In the genomic region with DNA sequence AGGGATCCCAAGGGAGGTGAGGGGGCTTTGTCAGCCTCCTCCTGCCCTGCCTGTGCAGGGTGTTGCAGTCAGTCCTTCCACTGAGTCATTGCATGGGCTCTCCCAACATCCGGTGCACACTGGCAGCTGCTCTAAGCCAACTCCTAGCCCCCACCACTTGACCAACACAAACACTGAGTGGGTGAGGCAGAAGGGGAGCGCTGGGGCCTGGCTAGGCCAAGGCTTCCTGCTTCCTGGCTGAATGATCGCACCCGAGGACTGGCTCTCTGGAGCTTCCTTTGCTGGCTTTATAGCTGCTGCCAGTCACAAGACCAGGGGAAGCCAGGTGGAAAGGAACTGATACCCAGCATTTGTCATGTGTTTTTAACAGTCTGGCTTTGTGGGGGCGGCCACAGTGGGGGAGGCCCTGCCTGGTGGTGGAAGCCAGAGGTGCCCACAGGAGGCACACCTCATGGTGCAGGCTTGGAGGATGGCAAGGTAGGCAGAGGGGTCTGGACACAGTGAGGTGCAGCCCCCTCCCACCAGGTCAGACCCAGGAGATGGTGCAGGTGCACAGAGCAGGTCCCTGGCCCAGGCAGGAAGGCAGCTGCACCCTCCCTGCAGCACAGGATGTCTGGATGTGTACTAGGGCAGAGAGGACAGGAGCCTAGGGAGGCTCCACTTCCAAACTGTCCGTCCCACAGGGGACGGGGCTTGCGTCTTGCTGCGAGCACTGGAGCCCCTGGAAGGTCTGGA, we compare ENCODE assay signal across 1 cellular context.
TF ChIP-seq lines count a peak whose summit lies in the region.

No MANE protein-coding gene starts in this region.

TF ChIP-seq in HEK293, 187 proteins besides CTCF, POLR2A, EP300 and RAD21 (continued from another document):
- TF ChIP-seq, protein P1, sequence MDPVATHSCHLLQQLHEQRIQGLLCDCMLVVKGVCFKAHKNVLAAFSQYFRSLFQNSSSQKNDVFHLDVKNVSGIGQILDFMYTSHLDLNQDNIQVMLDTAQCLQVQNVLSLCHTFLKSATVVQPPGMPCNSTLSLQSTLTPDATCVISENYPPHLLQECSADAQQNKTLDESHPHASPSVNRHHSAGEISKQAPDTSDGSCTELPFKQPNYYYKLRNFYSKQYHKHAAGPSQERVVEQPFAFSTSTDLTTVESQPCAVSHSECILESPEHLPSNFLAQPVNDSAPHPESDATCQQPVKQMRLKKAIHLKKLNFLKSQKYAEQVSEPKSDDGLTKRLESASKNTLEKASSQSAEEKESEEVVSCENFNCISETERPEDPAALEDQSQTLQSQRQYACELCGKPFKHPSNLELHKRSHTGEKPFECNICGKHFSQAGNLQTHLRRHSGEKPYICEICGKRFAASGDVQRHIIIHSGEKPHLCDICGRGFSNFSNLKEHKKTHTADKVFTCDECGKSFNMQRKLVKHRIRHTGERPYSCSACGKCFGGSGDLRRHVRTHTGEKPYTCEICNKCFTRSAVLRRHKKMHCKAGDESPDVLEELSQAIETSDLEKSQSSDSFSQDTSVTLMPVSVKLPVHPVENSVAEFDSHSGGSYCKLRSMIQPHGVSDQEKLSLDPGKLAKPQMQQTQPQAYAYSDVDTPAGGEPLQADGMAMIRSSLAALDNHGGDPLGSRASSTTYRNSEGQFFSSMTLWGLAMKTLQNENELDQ (tag by site-specific recombination; IDR thresholded peaks at IDR 0.05; ENCODE audit: low read depth) = no peak
- no peak for TF ChIP-seq ZNF423 (tag by site-specific recombination; IDR thresholded peaks at IDR 0.05)
- TF ChIP-seq SP7 (tag by site-specific recombination; IDR thresholded peaks at IDR 0.05) = peak; percentile 43; the same call in 1 of the 2 replicates
- no peak for TF ChIP-seq ZNF211 (tag by site-specific recombination; IDR thresholded peaks at IDR 0.05; ENCODE audit: low read depth)
- 0 out of 2 replicates have a peak, but pooled peaks have one; percentile 15 for TF ChIP-seq ZNF629 (tag by site-specific recombination; IDR thresholded peaks at IDR 0.05)
- TF ChIP-seq, protein P2, sequence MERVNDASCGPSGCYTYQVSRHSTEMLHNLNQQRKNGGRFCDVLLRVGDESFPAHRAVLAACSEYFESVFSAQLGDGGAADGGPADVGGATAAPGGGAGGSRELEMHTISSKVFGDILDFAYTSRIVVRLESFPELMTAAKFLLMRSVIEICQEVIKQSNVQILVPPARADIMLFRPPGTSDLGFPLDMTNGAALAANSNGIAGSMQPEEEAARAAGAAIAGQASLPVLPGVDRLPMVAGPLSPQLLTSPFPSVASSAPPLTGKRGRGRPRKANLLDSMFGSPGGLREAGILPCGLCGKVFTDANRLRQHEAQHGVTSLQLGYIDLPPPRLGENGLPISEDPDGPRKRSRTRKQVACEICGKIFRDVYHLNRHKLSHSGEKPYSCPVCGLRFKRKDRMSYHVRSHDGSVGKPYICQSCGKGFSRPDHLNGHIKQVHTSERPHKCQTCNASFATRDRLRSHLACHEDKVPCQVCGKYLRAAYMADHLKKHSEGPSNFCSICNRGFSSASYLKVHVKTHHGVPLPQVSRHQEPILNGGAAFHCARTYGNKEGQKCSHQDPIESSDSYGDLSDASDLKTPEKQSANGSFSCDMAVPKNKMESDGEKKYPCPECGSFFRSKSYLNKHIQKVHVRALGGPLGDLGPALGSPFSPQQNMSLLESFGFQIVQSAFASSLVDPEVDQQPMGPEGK (tag by site-specific recombination; IDR thresholded peaks at IDR 0.05) = peak; percentile 56; the same call in 1 of the 2 replicates
- no peak for TF ChIP-seq ZNF416 (tag by site-specific recombination; IDR thresholded peaks at IDR 0.05)
- TF ChIP-seq, protein P3, sequence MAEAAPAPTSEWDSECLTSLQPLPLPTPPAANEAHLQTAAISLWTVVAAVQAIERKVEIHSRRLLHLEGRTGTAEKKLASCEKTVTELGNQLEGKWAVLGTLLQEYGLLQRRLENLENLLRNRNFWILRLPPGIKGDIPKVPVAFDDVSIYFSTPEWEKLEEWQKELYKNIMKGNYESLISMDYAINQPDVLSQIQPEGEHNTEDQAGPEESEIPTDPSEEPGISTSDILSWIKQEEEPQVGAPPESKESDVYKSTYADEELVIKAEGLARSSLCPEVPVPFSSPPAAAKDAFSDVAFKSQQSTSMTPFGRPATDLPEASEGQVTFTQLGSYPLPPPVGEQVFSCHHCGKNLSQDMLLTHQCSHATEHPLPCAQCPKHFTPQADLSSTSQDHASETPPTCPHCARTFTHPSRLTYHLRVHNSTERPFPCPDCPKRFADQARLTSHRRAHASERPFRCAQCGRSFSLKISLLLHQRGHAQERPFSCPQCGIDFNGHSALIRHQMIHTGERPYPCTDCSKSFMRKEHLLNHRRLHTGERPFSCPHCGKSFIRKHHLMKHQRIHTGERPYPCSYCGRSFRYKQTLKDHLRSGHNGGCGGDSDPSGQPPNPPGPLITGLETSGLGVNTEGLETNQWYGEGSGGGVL (tag by site-specific recombination; IDR thresholded peaks at IDR 0.05) = 0 out of 2 replicates have a peak, but pooled peaks have one; percentile 13
- no peak for TF ChIP-seq ZNF473 (tag by site-specific recombination; IDR thresholded peaks at IDR 0.05)
- peak; percentile 78 for TF ChIP-seq GLIS1 (tag by site-specific recombination; IDR thresholded peaks at IDR 0.05)
- TF ChIP-seq EGR2 (tag by site-specific recombination; IDR thresholded peaks at IDR 0.05; ENCODE audit: low read depth) = peak; percentile 79
